29 cellular contexts compared by ENCODE assay signal in the genomic region with DNA sequence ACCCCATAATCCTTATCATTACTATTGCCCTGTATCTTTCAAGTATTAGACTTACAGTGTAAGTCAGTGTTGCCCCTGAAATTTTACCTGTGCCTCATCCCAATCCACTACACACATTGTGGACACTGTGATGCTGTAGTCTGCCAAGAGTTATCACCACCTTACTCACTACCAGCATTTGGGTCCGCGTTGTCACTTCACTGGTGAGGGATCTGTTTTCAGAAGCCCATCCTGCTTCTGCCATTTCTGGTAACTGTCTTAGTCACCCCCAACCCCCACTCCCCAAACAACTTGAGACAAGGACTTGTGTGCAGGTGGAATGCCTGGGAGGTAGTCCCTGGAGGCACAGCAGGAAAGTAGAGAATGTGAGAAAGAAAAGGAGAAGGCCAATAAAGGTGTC. TPM values are rescaled to one million over a fixed set of nuclear protein-coding genes. Genes with fewer than 3 reads are reported as not detected.
DNase-seq lines count a peak whose midpoint lies in the region; ATAC-seq and TF ChIP-seq lines count a peak whose summit lies in the region.
"Had no signal": no experiment of that assay in that cellular context is flagged by ENCODE, and none has a peak within 500 bp of the region (broad histone marks: within the 10 kb centered on the region; RNA-seq: fewer than 3 reads in every experiment).

No MANE protein-coding gene starts in this region.

- peaks cover 19% of the 10 kb centered on the region for H3K4me1 ChIP-seq in CD4-positive, CD25-positive, alpha-beta regulatory T cell (ENCODE audit: control insufficient read depth, insufficient read depth, low read length, poor library complexity, severe bottlenecking)
- peaks cover 0 to 9% (median 6%) of the 10 kb centered on the region in 4 donors for H3K4me1 ChIP-seq in Peyer's patch
- H3K4me1 ChIP-seq: SJCRH30 had no signal

- CTCF ChIA-PET in activated CD8-positive, alpha-beta memory T cell treated with anti-CD3 and anti-CD28 coated beads, Interleukin-2, amount 10 ng/mL, durations not matched to agents 7 days and 5 days (lab: Charles Lee), result interaction anchor here (1.0 to 1.8 kb wide), 6 partner anchors 10 to 159 kb away, joined by 3 to 5 read pairs (median 4); a partner anchor contains a TSS

- peaks cover 5% of the 10 kb centered on the region for H3K36me3 Mint-ChIP-seq in activated CD8-positive, alpha-beta memory T cell treated with anti-CD3 and anti-CD28 coated beads, Interleukin-2, amount 10 ng/mL, durations not matched to agents 7 days and 5 days
- no peaks in the 10 kb centered on the region for H3K36me3 Mint-ChIP-seq in CD4-positive, CD25-positive, alpha-beta regulatory T cell

- H3K36me3 ChIP-seq in CD4-positive, CD25-positive, alpha-beta regulatory T cell (ENCODE audit: control insufficient read depth, insufficient read depth, low read length), result no peaks in the 10 kb centered on the region
- H3K36me3 ChIP-seq in Peyer's patch, result peaks cover 0 to 11% (median 2%) of the 10 kb centered on the region in 3 donors

- no peak for ATAC-seq in activated CD8-positive, alpha-beta memory T cell treated with anti-CD3 and anti-CD28 coated beads, Interleukin-2, amount 10 ng/mL, durations not matched to agents 7 days and 5 days
- ATAC-seq in CD4-positive, CD25-positive, alpha-beta regulatory T cell (ENCODE audit: low read depth in 2 of 2), result no peak
- ATAC-seq: gastrocnemius medialis, GM23338, PC-3 had no signal

- DNase-seq in activated CD8-positive, alpha-beta memory T cell treated with anti-CD3 and anti-CD28 coated beads, Interleukin-2, amount 10 ng/mL, durations not matched to agents 7 days and 5 days, result no peak
- no peak for DNase-seq in activated CD8-positive, alpha-beta memory T cell treated with anti-CD3 and anti-CD28 coated beads for 24 hours
- DNase-seq in CD4-positive, CD25-positive, alpha-beta regulatory T cell, result peak in 1 of 3 donors; percentile 27
- DNase-seq in Peyer's patch (peak in 1 of 3 donors; percentile 43), mesenteric fat pad (ENCODE audit: low spot score) (peak; percentile 30), midbrain (lab: John Stamatoyannopoulos, UW) (no peak), NCI-H1436 (lab: John Stamatoyannopoulos, UW) (no peak)
- no peak for DNase-seq in activated CD4-positive, CD25-positive, alpha-beta regulatory T cell treated with anti-CD3 and anti-CD28 coated beads, Interleukin-2, amount 50 U/mL, for 72 hours
- DNase-seq: activated gamma-delta T cell; aorta; DMS153; gastrocnemius medialis; islet precursor cell; NCI-H1694 treated with DMSO at 0.1 percent for 48 hours; NCI-H2227 treated with DMSO at 0.1 percent for 48 hours; NCI-H82; occipital lobe; SJCRH30; stimulated activated CD4-positive, alpha-beta T cell treated with anti-CD3 and anti-CD28 coated beads, Interleukin-4, amount 100 ng/mL, for 4 hours; substantia nigra had no signal

- H3K27me3 ChIP-seq in CD4-positive, CD25-positive, alpha-beta regulatory T cell (ENCODE audit: control insufficient read depth, insufficient read depth, low read length), result no peaks in the 10 kb centered on the region
- H3K27me3 ChIP-seq in Peyer's patch, result no peaks in the 10 kb centered on the region
- H3K27me3 ChIP-seq: gastrocnemius medialis, SJCRH30, vagina had no signal

- TF ChIP-seq CTCF in Peyer's patch (IDR thresholded peaks at IDR 0.05), result no peak

- H3K4me3 ChIP-seq in CD4-positive, CD25-positive, alpha-beta regulatory T cell (ENCODE audit: low read depth, low read length), result no peak overlapping the region
- no peak overlapping the region for H3K4me3 ChIP-seq in Peyer's patch
- H3K4me3 ChIP-seq: gastrocnemius medialis, GM23338, K562, lower lobe of right lung, SJCRH30, smooth muscle cell, vagina had no signal

- no peak for TF ChIP-seq POLR2A in Peyer's patch (IDR thresholded peaks at IDR 0.05)

- H3K27ac ChIP-seq in CD4-positive, CD25-positive, alpha-beta regulatory T cell (ENCODE audit: insufficient read depth, low read length, poor library complexity, severe bottlenecking), result peak overlapping the region; percentile 44
- H3K27ac ChIP-seq in Peyer's patch, result peak overlapping the region in 3 of 4 donors; percentile 33 to 75 (median 67)
- H3K27ac ChIP-seq: C4-2B, gastrocnemius medialis, lower lobe of right lung, SJCRH30, vagina had no signal

- peaks cover 46% of the 10 kb centered on the region for H3K4me1 Mint-ChIP-seq in activated CD8-positive, alpha-beta memory T cell treated with anti-CD3 and anti-CD28 coated beads, Interleukin-2, amount 10 ng/mL, durations not matched to agents 7 days and 5 days
- H3K4me1 Mint-ChIP-seq in CD4-positive, CD25-positive, alpha-beta regulatory T cell, result peaks cover 9 to 24% (median 20%) of the 10 kb centered on the region in 4 donors

- no peaks in the 10 kb centered on the region for H3K9me3 ChIP-seq in CD4-positive, CD25-positive, alpha-beta regulatory T cell (ENCODE audit: control insufficient read depth in 2 of 2, low read length in 2 of 2)
- no peaks in the 10 kb centered on the region for H3K9me3 ChIP-seq in Peyer's patch
- H3K9me3 ChIP-seq: gastrocnemius medialis, lower lobe of right lung, SJCRH30, vagina had no signal

- no peaks in the 10 kb centered on the region for H3K27me3 Mint-ChIP-seq in activated CD8-positive, alpha-beta memory T cell treated with anti-CD3 and anti-CD28 coated beads, Interleukin-2, amount 10 ng/mL, durations not matched to agents 7 days and 5 days
- H3K27me3 Mint-ChIP-seq in CD4-positive, CD25-positive, alpha-beta regulatory T cell, result no peaks in the 10 kb centered on the region
- H3K27me3 Mint-ChIP-seq: central memory CD8-positive, alpha-beta T cell had no signal

- no peak overlapping the region for H3K4me3 Mint-ChIP-seq in activated CD8-positive, alpha-beta memory T cell treated with anti-CD3 and anti-CD28 coated beads, Interleukin-2, amount 10 ng/mL, durations not matched to agents 7 days and 5 days
- no peak overlapping the region for H3K4me3 Mint-ChIP-seq in CD4-positive, CD25-positive, alpha-beta regulatory T cell
- H3K4me3 Mint-ChIP-seq: central memory CD8-positive, alpha-beta T cell; GM23338 had no signal

- H3K27ac Mint-ChIP-seq in activated CD8-positive, alpha-beta memory T cell treated with anti-CD3 and anti-CD28 coated beads, Interleukin-2, amount 10 ng/mL, durations not matched to agents 7 days and 5 days, result peak overlapping the region; percentile 77
- H3K27ac Mint-ChIP-seq in CD4-positive, CD25-positive, alpha-beta regulatory T cell, result peak overlapping the region in 2 of 3 donors; percentile 48 to 87
- H3K27ac Mint-ChIP-seq: GM23338 had no signal

- no peaks in the 10 kb centered on the region for H3K9me3 Mint-ChIP-seq in activated CD8-positive, alpha-beta memory T cell treated with anti-CD3 and anti-CD28 coated beads, Interleukin-2, amount 10 ng/mL, durations not matched to agents 7 days and 5 days (ENCODE audit: low read depth)
- H3K9me3 Mint-ChIP-seq in CD4-positive, CD25-positive, alpha-beta regulatory T cell, result no peaks in the 10 kb centered on the region
- H3K9me3 Mint-ChIP-seq: central memory CD8-positive, alpha-beta T cell; GM23338 had no signal

RNA-seq across cellular contexts. Expression of a gene that starts 6.0 kb away (rescaled TPM):
- not detected for total RNA-seq in activated CD8-positive, alpha-beta memory T cell treated with anti-CD3 and anti-CD28 coated beads, Interleukin-2, amount 10 ng/mL, durations not matched to agents 7 days and 5 days
- 0.27 TPM for total RNA-seq in CD4-positive, CD25-positive, alpha-beta regulatory T cell
- not detected for polyA plus RNA-seq in CD4-positive, CD25-positive, alpha-beta regulatory T cell
- total RNA-seq in Peyer's patch (1 to 10 TPM in 2 of 4 donors, under 1 TPM in 2; 0.47 to 3.3 (median 0.80) TPM), mesenteric fat pad (0.35 TPM)
- total RNA-seq: A673, GM23338, K562, occipital lobe, PC-3, SJCRH30, smooth muscle cell had no signal
- polyA plus RNA-seq: aorta, GM23338, K562 had no signal

RNA-seq across cellular contexts. Expression of a gene that starts 13.1 kb away (rescaled TPM):
- 100 to 1,000 TPM in 1 of 2 experiments, 10 to 100 TPM in 1; 67.5 to 109 TPM for total RNA-seq in activated CD8-positive, alpha-beta memory T cell treated with anti-CD3 and anti-CD28 coated beads, Interleukin-2, amount 10 ng/mL, durations not matched to agents 7 days and 5 days
- 115 TPM for total RNA-seq in CD4-positive, CD25-positive, alpha-beta regulatory T cell
- 1 to 10 TPM; 1.4 to 2.6 (median 1.5) TPM for polyA plus RNA-seq in CD4-positive, CD25-positive, alpha-beta regulatory T cell
- 100 to 1,000 TPM in 3 of 4 donors, 10 to 100 TPM in 1; 70.1 to 556 (median 358) TPM for total RNA-seq in Peyer's patch
- 245 TPM for total RNA-seq in mesenteric fat pad
